8 cellular contexts compared by ENCODE assay signal in the genomic region with DNA sequence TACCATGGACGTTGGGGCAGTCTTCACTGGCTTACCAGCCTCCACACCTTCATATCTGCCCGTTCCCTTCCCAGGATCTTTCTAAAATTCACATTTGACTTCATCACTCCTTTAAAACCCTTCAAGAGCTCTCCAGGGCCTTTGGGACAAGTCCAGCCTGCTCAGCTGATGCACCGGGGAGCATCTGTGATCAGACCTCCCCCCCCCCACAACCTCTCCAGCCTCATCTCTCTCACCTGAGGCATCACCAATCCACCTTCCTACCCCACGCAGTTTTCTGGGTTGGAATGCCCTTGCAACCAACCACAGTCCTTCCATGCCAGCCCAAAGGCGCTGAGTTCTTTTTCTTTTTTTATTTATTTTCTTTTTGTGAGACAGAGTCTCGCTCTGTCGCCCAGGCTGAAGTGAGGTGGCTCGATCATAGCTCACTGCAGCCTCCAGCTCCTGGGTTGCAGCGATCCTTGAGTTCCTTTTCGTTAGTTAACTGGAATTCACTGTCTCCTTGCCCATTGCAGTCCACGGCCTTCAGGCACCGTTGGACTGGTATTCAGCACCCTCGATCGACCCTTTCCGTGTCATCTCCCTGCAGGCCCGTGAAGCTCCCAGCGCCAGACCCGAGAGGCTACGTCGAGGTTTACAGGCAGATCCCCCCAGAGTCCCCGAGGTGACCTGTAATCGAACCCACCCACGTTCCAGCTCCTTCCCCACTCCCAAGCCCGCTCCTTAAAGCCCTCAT. TPM values are rescaled to one million over a fixed set of nuclear protein-coding genes. Genes with fewer than 3 reads are reported as not detected.
A peak's percentile ranks its signal among the peaks of the same experiment; 100 is the strongest.
DNase-seq lines count a peak whose midpoint lies in the region; ATAC-seq, FAIRE-seq and TF ChIP-seq lines count a peak whose summit lies in the region.

No MANE protein-coding gene starts in this region.

- peak overlapping the region; percentile 93 for H2AFZ ChIP-seq in HepG2 (ENCODE audit: low read length)

- in situ Hi-C loops in GM13977 (cut with MboI; ENCODE audit: low pct_unique_long_range_greater_than_20kb, low sequenced_read_pairs, unreplicated experiment) = no loop called here
- in situ Hi-C loops in HepG2 (cut with HindIII; ENCODE audit: extremely low pct_ligation_motif_present, low pct_unique_long_range_greater_than_20kb) = no loop called here

- H3K4me2 ChIP-seq in HepG2 (ENCODE audit: low read depth, low read length) = peak overlapping the region; percentile 87

- no peaks in the 10 kb centered on the region for H3K9me3 ChIP-seq in MG63
- H3K9me3 ChIP-seq in HepG2 (ENCODE audit: low read length) = no peaks in the 10 kb centered on the region
- H3K9me3 ChIP-seq in tibial artery = no peaks in the 10 kb centered on the region

- no peak for TF ChIP-seq POLR2A in HepG2 (IDR thresholded peaks at IDR 0.05; ENCODE audit: insufficient read depth in 1 of 2, low read depth in 2 of 2, low read length in 2 of 2)

- H3K4me3 ChIP-seq in MG63 (peak overlapping the region; percentile 83), HepG2 (replicated peaks in 1 of 3; ENCODE audit: insufficient read depth in 1 of 3, low read depth in 2 of 3, low read length in 3 of 3) (peak overlapping the region; percentile 93 to 100 (median 94)), tibial artery (peak overlapping the region; percentile 85 to 97)

- H3K27ac ChIP-seq in caudate nucleus (ENCODE audit: low read depth, low read length) = peak overlapping the region; percentile 91
- H3K27ac ChIP-seq in HepG2 (ENCODE audit: extremely low read length, insufficient read depth, low read length) = peak overlapping the region; percentile 59
- H3K27ac ChIP-seq in tibial artery = peak overlapping the region; percentile 77 to 85

- H3K79me2 ChIP-seq in HepG2 (ENCODE audit: insufficient read depth, low read length) = peaks cover 14% of the 10 kb centered on the region

- CTCF ChIA-PET in HepG2 (lab: Yijun Ruan, JAX; ENCODE audit: low intra/inter-chr PET ratio, low total read pairs) = no interaction called here

- TF ChIP-seq CTCF in GM13977 (IDR thresholded peaks at IDR 0.05; ENCODE audit: extremely low read depth, insufficient read depth, missing control alignments) = no peak
- TF ChIP-seq CTCF in HepG2 (CRISPR knock-in tag; IDR thresholded peaks at IDR 0.05) = no peak
- no peak for TF ChIP-seq CTCF in tibial artery (IDR thresholded peaks at IDR 0.05)

- H3K36me3 ChIP-seq in MG63 = no peaks in the 10 kb centered on the region
- peaks cover 4 to 7% of the 10 kb centered on the region in 2 experiments; a peak in 2 of 5 replicates for H3K36me3 ChIP-seq in HepG2 (replicated peaks in 1 of 2; ENCODE audit: control insufficient read depth in 1 of 2, insufficient read depth in 2 of 2, low read length in 2 of 2)
- H3K36me3 ChIP-seq in tibial artery = peaks cover 5 to 22% (median 9%) of the 10 kb centered on the region in 3 donors

- H3K27me3 ChIP-seq in MG63 (no peaks in the 10 kb centered on the region), HepG2 (ENCODE audit: control insufficient read depth in 1 of 2, insufficient read depth in 2 of 2, low read length in 2 of 2) (peaks cover 0 to 5% of the 10 kb centered on the region in 2 experiments; a peak in 2 of 5 replicates), tibial artery (no peaks in the 10 kb centered on the region)

- H3K4me1 ChIP-seq in HepG2 (ENCODE audit: insufficient read depth, low read length) (peaks cover 23% of the 10 kb centered on the region), tibial artery (peaks cover 0 to 31% (median 24%) of the 10 kb centered on the region in 4 donors)

- DNase-seq in GM13977 (ENCODE audit: low spot score) (peak; percentile 54), MG63 (no peak), caudate nucleus (lab: John Stamatoyannopoulos, UW) (peak in 4 of 61 donors; percentile 9 to 42 (median 37)), HepG2 (ENCODE audit: low spot score) (no peak), tibial artery (no peak), mesenteric fat pad (ENCODE audit: low spot score) (no peak), DMS153 (lab: John Stamatoyannopoulos, UW) (no peak)

- BruUV-seq in HepG2 (replicated peaks; lab: Mats Ljungman, UMichigan) = TSS peak; percentile 56

- POLR2A ChIA-PET in HepG2 (lab: Yijun Ruan, JAX) = interaction anchor here (1.9 kb wide), 1 partner anchor 12 kb away, joined by 4 read pairs; no protein-coding TSS in a partner anchor

- 5% methylated on average over 24 of the region's 24 CpGs for WGBS in HepG2 (ENCODE audit: low lambda C conversion rate)

- H4K20me1 ChIP-seq in HepG2 (ENCODE audit: insufficient read depth, low read length) = no peaks in the 10 kb centered on the region

- no peak for FAIRE-seq in HepG2 (lab: Jason Lieb, UNC)

- TF ChIP-seq RAD21 in HepG2 (CRISPR knock-in tag; IDR thresholded peaks at IDR 0.05) = no peak

- peak overlapping the region; percentile 95 for H3K9ac ChIP-seq in HepG2 (ENCODE audit: insufficient read depth, low read depth, low read length)

- intact Hi-C loops in HepG2 (cut with micrococcal nuclease; ENCODE audit: unreplicated experiment) = no loop called here
- intact Hi-C loops in tibial artery (cut with DNase I; ENCODE audit: low total_unique reads) = no loop called here

- ATAC-seq in HepG2 (peak; percentile 4; the same call in 1 of the 3 replicates), HG03095 (IDR thresholded peaks at IDR 0.05; ENCODE audit: unreplicated experiment) (no peak)

- TF ChIP-seq EP300 in HepG2 (IDR thresholded peaks at IDR 0.05; ENCODE audit: low read depth in 2 of 2, low read length in 2 of 2) = no peak
- no peak for TF ChIP-seq EP300 in HepG2 (CRISPR knock-in tag; IDR thresholded peaks at IDR 0.05; ENCODE audit: borderline replicate concordance)

RNA-seq across cellular contexts. Expression of a gene that starts 0.7 kb away (rescaled TPM):
- 10.8 and 17.1 TPM in 2 replicates for total RNA-seq in MG63 (2014; rRNA removed; shearing (Covaris generic); ENCODE audit: low replicate concordance)
- total RNA-seq in HepG2 (2016; rRNA removed; fragmentation: Illumina TruSeq; extraction: Trizol) = 8.7 and 8.8 TPM in 2 replicates
- total RNA-seq in HepG2 (2016; cell fraction: cytosol; rRNA removed; fragmentation: Illumina TruSeq; extraction: Trizol; ENCODE audit: low read depth) = 2.1 and 2.5 TPM in 2 replicates
- total RNA-seq in HepG2 (2016; cell fraction: insoluble cytoplasmic fraction; rRNA removed; fragmentation: Illumina TruSeq; extraction: Trizol) = 6.9 and 9.3 TPM in 2 replicates
- 6.9 and 7.4 TPM in 2 replicates for total RNA-seq in HepG2 (2016; cell fraction: membrane; rRNA removed; fragmentation: Illumina TruSeq; extraction: Trizol)
- total RNA-seq in HepG2 (2016; cell fraction: nucleus; rRNA removed; fragmentation: Illumina TruSeq; extraction: Trizol) = 3.8 and 3.9 TPM in 2 replicates
- 2.6 and 3.4 TPM in 2 replicates for polyA plus RNA-seq in HepG2 (2011; rRNA removed)
- polyA plus RNA-seq in HepG2 (2011; cell fraction: cytosol; rRNA removed) = 3.1 and 5.0 TPM in 2 replicates
- polyA plus RNA-seq in HepG2 (2011; cell fraction: nucleus; rRNA removed) = 3.8 and 3.9 TPM in 2 replicates
- polyA plus RNA-seq in HepG2 (2012) = 3.5 and 3.6 TPM in 2 replicates
- polyA plus RNA-seq in HepG2 (2016; cell fraction: cytosol; fragmentation: Illumina TruSeq; extraction: Trizol; ENCODE audit: low read depth) = 2.2 and 2.6 TPM in 2 replicates
- 7.8 and 9.2 TPM in 2 replicates for polyA plus RNA-seq in HepG2 (2016; cell fraction: insoluble cytoplasmic fraction; fragmentation: Illumina TruSeq; extraction: Trizol; ENCODE audit: low read depth)
- 4.0 and 4.1 TPM in 2 replicates for polyA plus RNA-seq in HepG2 (2016; cell fraction: membrane; fragmentation: Illumina TruSeq; extraction: Trizol; ENCODE audit: low read depth)
- polyA plus RNA-seq in HepG2 (2016; cell fraction: nucleus; fragmentation: Illumina TruSeq; extraction: Trizol; ENCODE audit: insufficient read depth, low read depth) = 6.3 and 7.8 TPM in 2 replicates
- polyA minus RNA-seq in HepG2 (2011; rRNA and poly(A)+ RNA removed; ENCODE audit: low replicate concordance) = 3.9 and 4.8 TPM in 2 replicates
- 1.2 and 2.4 TPM in 2 replicates for polyA minus RNA-seq in HepG2 (2011; cell fraction: cytosol; rRNA and poly(A)+ RNA removed)
- 3.6 and 5.1 TPM in 2 replicates for polyA minus RNA-seq in HepG2 (2011; cell fraction: nucleus; rRNA and poly(A)+ RNA removed)
- total RNA-seq in mesenteric fat pad = 7.0 TPM

RNA-seq across cellular contexts. Expression of a gene that starts 0.8 kb away (rescaled TPM):
- 19.6 and 29.7 TPM in 2 replicates for total RNA-seq in MG63 (2014; rRNA removed; shearing (Covaris generic); ENCODE audit: low replicate concordance)
- total RNA-seq in HepG2 (2016; rRNA removed; fragmentation: Illumina TruSeq; extraction: Trizol) = 14.5 and 16.3 TPM in 2 replicates
- 6.5 and 7.5 TPM in 2 replicates for total RNA-seq in HepG2 (2016; cell fraction: cytosol; rRNA removed; fragmentation: Illumina TruSeq; extraction: Trizol; ENCODE audit: low read depth)
- total RNA-seq in HepG2 (2016; cell fraction: insoluble cytoplasmic fraction; rRNA removed; fragmentation: Illumina TruSeq; extraction: Trizol) = 14.1 and 16.9 TPM in 2 replicates
- 9.7 and 10.1 TPM in 2 replicates for total RNA-seq in HepG2 (2016; cell fraction: membrane; rRNA removed; fragmentation: Illumina TruSeq; extraction: Trizol)
- 10.3 and 12.9 TPM in 2 replicates for total RNA-seq in HepG2 (2016; cell fraction: nucleus; rRNA removed; fragmentation: Illumina TruSeq; extraction: Trizol)
- 8.5 and 12.7 TPM in 2 replicates for polyA plus RNA-seq in HepG2 (2011; rRNA removed)
- 7.5 and 11.4 TPM in 2 replicates for polyA plus RNA-seq in HepG2 (2011; cell fraction: cytosol; rRNA removed)
- polyA plus RNA-seq in HepG2 (2011; cell fraction: nucleus; rRNA removed) = 30.8 and 31.0 TPM in 2 replicates
- polyA plus RNA-seq in HepG2 (2012) = 4.2 and 6.2 TPM in 2 replicates
- 4.2 and 4.7 TPM in 2 replicates for polyA plus RNA-seq in HepG2 (2016; cell fraction: cytosol; fragmentation: Illumina TruSeq; extraction: Trizol; ENCODE audit: low read depth)
- polyA plus RNA-seq in HepG2 (2016; cell fraction: insoluble cytoplasmic fraction; fragmentation: Illumina TruSeq; extraction: Trizol; ENCODE audit: low read depth) = 13.6 and 16.5 TPM in 2 replicates
- polyA plus RNA-seq in HepG2 (2016; cell fraction: membrane; fragmentation: Illumina TruSeq; extraction: Trizol; ENCODE audit: low read depth) = 5.9 TPM in 2 replicates
- polyA plus RNA-seq in HepG2 (2016; cell fraction: nucleus; fragmentation: Illumina TruSeq; extraction: Trizol; ENCODE audit: insufficient read depth, low read depth) = 19.3 and 20.0 TPM in 2 replicates
- polyA minus RNA-seq in HepG2 (2011; rRNA and poly(A)+ RNA removed; ENCODE audit: low replicate concordance) = 17.3 and 19.5 TPM in 2 replicates
- polyA minus RNA-seq in HepG2 (2011; cell fraction: cytosol; rRNA and poly(A)+ RNA removed) = 6.9 and 9.8 TPM in 2 replicates
- 4.5 and 6.4 TPM in 2 replicates for polyA minus RNA-seq in HepG2 (2011; cell fraction: nucleus; rRNA and poly(A)+ RNA removed)
- total RNA-seq in mesenteric fat pad = 14.8 TPM

RNA-seq across cellular contexts. Expression of a gene that starts 14.7 kb away (rescaled TPM):
- total RNA-seq in MG63 (2014; rRNA removed; shearing (Covaris generic); ENCODE audit: low replicate concordance) = 18.4 and 45.5 TPM in 2 replicates
- total RNA-seq in HepG2 (2016; rRNA removed; fragmentation: Illumina TruSeq; extraction: Trizol) = 35.2 and 41.2 TPM in 2 replicates
- total RNA-seq in HepG2 (2016; cell fraction: cytosol; rRNA removed; fragmentation: Illumina TruSeq; extraction: Trizol; ENCODE audit: low read depth) = 119 and 146 TPM in 2 replicates
- 35.0 and 41.9 TPM in 2 replicates for total RNA-seq in HepG2 (2016; cell fraction: insoluble cytoplasmic fraction; rRNA removed; fragmentation: Illumina TruSeq; extraction: Trizol)
- 82.2 and 106 TPM in 2 replicates for total RNA-seq in HepG2 (2016; cell fraction: membrane; rRNA removed; fragmentation: Illumina TruSeq; extraction: Trizol)
- 40.9 and 44.1 TPM in 2 replicates for total RNA-seq in HepG2 (2016; cell fraction: nucleus; rRNA removed; fragmentation: Illumina TruSeq; extraction: Trizol)
- 62.1 and 71.4 TPM in 2 replicates for polyA plus RNA-seq in HepG2 (2011; rRNA removed)
- polyA plus RNA-seq in HepG2 (2011; cell fraction: cytosol; rRNA removed) = 81.1 and 104 TPM in 2 replicates
- polyA plus RNA-seq in HepG2 (2011; cell fraction: nucleus; rRNA removed) = 40.7 and 50.5 TPM in 2 replicates
- polyA plus RNA-seq in HepG2 (2012) = 30.4 and 45.2 TPM in 2 replicates
- polyA plus RNA-seq in HepG2 (2016; cell fraction: cytosol; fragmentation: Illumina TruSeq; extraction: Trizol; ENCODE audit: low read depth) = 314 and 406 TPM in 2 replicates
- 70.0 and 80.5 TPM in 2 replicates for polyA plus RNA-seq in HepG2 (2016; cell fraction: insoluble cytoplasmic fraction; fragmentation: Illumina TruSeq; extraction: Trizol; ENCODE audit: low read depth)
- polyA plus RNA-seq in HepG2 (2016; cell fraction: membrane; fragmentation: Illumina TruSeq; extraction: Trizol; ENCODE audit: low read depth) = 181 and 221 TPM in 2 replicates
- polyA plus RNA-seq in HepG2 (2016; cell fraction: nucleus; fragmentation: Illumina TruSeq; extraction: Trizol; ENCODE audit: insufficient read depth, low read depth) = 46.8 and 47.8 TPM in 2 replicates
- 35.3 and 37.3 TPM in 2 replicates for polyA minus RNA-seq in HepG2 (2011; rRNA and poly(A)+ RNA removed; ENCODE audit: low replicate concordance)
- polyA minus RNA-seq in HepG2 (2011; cell fraction: cytosol; rRNA and poly(A)+ RNA removed) = 6.2 and 9.8 TPM in 2 replicates
- 81.7 and 112 TPM in 2 replicates for polyA minus RNA-seq in HepG2 (2011; cell fraction: nucleus; rRNA and poly(A)+ RNA removed)
- 43.6 TPM for total RNA-seq in mesenteric fat pad

RNA-seq across cellular contexts. Expression of a gene that starts 30.6 kb away (rescaled TPM):
- total RNA-seq in MG63 (2014; rRNA removed; shearing (Covaris generic); ENCODE audit: low replicate concordance) = 24.3 and 27.1 TPM in 2 replicates
- total RNA-seq in HepG2 (2016; rRNA removed; fragmentation: Illumina TruSeq; extraction: Trizol) (6.0 and 6.1 TPM in 2 replicates), mesenteric fat pad (33.7 TPM)
- 2.1 and 3.0 TPM in 2 replicates for total RNA-seq in HepG2 (2016; cell fraction: cytosol; rRNA removed; fragmentation: Illumina TruSeq; extraction: Trizol; ENCODE audit: low read depth)
- 3.2 and 5.4 TPM in 2 replicates for total RNA-seq in HepG2 (2016; cell fraction: insoluble cytoplasmic fraction; rRNA removed; fragmentation: Illumina TruSeq; extraction: Trizol)
- 6.5 and 8.2 TPM in 2 replicates for total RNA-seq in HepG2 (2016; cell fraction: membrane; rRNA removed; fragmentation: Illumina TruSeq; extraction: Trizol)
- 2.8 and 3.3 TPM in 2 replicates for total RNA-seq in HepG2 (2016; cell fraction: nucleus; rRNA removed; fragmentation: Illumina TruSeq; extraction: Trizol)
- 3.0 and 5.6 TPM in 2 replicates for polyA plus RNA-seq in HepG2 (2011; rRNA removed)
- polyA plus RNA-seq in HepG2 (2011; cell fraction: cytosol; rRNA removed) = 4.7 and 7.5 TPM in 2 replicates
- 4.1 and 5.2 TPM in 2 replicates for polyA plus RNA-seq in HepG2 (2011; cell fraction: nucleus; rRNA removed)
- polyA plus RNA-seq in HepG2 (2012) = 2.1 and 3.0 TPM in 2 replicates
- polyA plus RNA-seq in HepG2 (2016; cell fraction: cytosol; fragmentation: Illumina TruSeq; extraction: Trizol; ENCODE audit: low read depth) = 3.6 and 4.2 TPM in 2 replicates
- 4.2 and 4.4 TPM in 2 replicates for polyA plus RNA-seq in HepG2 (2016; cell fraction: insoluble cytoplasmic fraction; fragmentation: Illumina TruSeq; extraction: Trizol; ENCODE audit: low read depth)
- 7.2 and 7.3 TPM in 2 replicates for polyA plus RNA-seq in HepG2 (2016; cell fraction: membrane; fragmentation: Illumina TruSeq; extraction: Trizol; ENCODE audit: low read depth)
- polyA plus RNA-seq in HepG2 (2016; cell fraction: nucleus; fragmentation: Illumina TruSeq; extraction: Trizol; ENCODE audit: insufficient read depth, low read depth) = 3.2 and 3.6 TPM in 2 replicates
- polyA minus RNA-seq in HepG2 (2011; rRNA and poly(A)+ RNA removed; ENCODE audit: low replicate concordance) = 17.1 and 29.8 TPM in 2 replicates
- 3.8 and 4.9 TPM in 2 replicates for polyA minus RNA-seq in HepG2 (2011; cell fraction: cytosol; rRNA and poly(A)+ RNA removed)
- 1.7 and 3.0 TPM in 2 replicates for polyA minus RNA-seq in HepG2 (2011; cell fraction: nucleus; rRNA and poly(A)+ RNA removed)

RNA-seq across cellular contexts. Expression of a gene that starts 53.6 kb away (rescaled TPM):
- total RNA-seq in MG63 (2014; rRNA removed; shearing (Covaris generic); ENCODE audit: low replicate concordance) = 0.12 and 1.7 TPM in 2 replicates
- total RNA-seq in HepG2 (2016; rRNA removed; fragmentation: Illumina TruSeq; extraction: Trizol) (0.48 and 0.82 TPM in 2 replicates), mesenteric fat pad (16.3 TPM)
- total RNA-seq in HepG2 (2016; cell fraction: cytosol; rRNA removed; fragmentation: Illumina TruSeq; extraction: Trizol; ENCODE audit: low read depth) = 0.40 TPM in 1 of 2 replicates, not detected in the other
- 0.48 and 0.54 TPM in 2 replicates for total RNA-seq in HepG2 (2016; cell fraction: insoluble cytoplasmic fraction; rRNA removed; fragmentation: Illumina TruSeq; extraction: Trizol)
- 0.22 and 0.69 TPM in 2 replicates for total RNA-seq in HepG2 (2016; cell fraction: membrane; rRNA removed; fragmentation: Illumina TruSeq; extraction: Trizol)
- 0.65 and 0.69 TPM in 2 replicates for total RNA-seq in HepG2 (2016; cell fraction: nucleus; rRNA removed; fragmentation: Illumina TruSeq; extraction: Trizol)
- polyA plus RNA-seq in HepG2 (2011; rRNA removed) = 1.3 and 2.6 TPM in 2 replicates
- polyA plus RNA-seq in HepG2 (2011; cell fraction: cytosol; rRNA removed) = 0.49 and 0.63 TPM in 2 replicates
- 9.9 and 11.0 TPM in 2 replicates for polyA plus RNA-seq in HepG2 (2011; cell fraction: nucleus; rRNA removed)
- polyA plus RNA-seq in HepG2 (2012) = 2.7 and 2.8 TPM in 2 replicates
- 0.34 and 0.41 TPM in 2 replicates for polyA plus RNA-seq in HepG2 (2016; cell fraction: cytosol; fragmentation: Illumina TruSeq; extraction: Trizol; ENCODE audit: low read depth)
- 0.11 and 0.87 TPM in 2 replicates for polyA plus RNA-seq in HepG2 (2016; cell fraction: insoluble cytoplasmic fraction; fragmentation: Illumina TruSeq; extraction: Trizol; ENCODE audit: low read depth)
- 0.22 and 0.66 TPM in 2 replicates for polyA plus RNA-seq in HepG2 (2016; cell fraction: membrane; fragmentation: Illumina TruSeq; extraction: Trizol; ENCODE audit: low read depth)
- 0.96 and 1.1 TPM in 2 replicates for polyA plus RNA-seq in HepG2 (2016; cell fraction: nucleus; fragmentation: Illumina TruSeq; extraction: Trizol; ENCODE audit: insufficient read depth, low read depth)
- polyA minus RNA-seq in HepG2 (2011; rRNA and poly(A)+ RNA removed; ENCODE audit: low replicate concordance) = 1.8 and 5.0 TPM in 2 replicates
- 1.1 TPM in 1 of 2 replicates, not detected in the other for polyA minus RNA-seq in HepG2 (2011; cell fraction: cytosol; rRNA and poly(A)+ RNA removed)
- polyA minus RNA-seq in HepG2 (2011; cell fraction: nucleus; rRNA and poly(A)+ RNA removed) = 1.7 and 1.9 TPM in 2 replicates
